11 cellular contexts compared by ENCODE assay signal in the genomic region with DNA sequence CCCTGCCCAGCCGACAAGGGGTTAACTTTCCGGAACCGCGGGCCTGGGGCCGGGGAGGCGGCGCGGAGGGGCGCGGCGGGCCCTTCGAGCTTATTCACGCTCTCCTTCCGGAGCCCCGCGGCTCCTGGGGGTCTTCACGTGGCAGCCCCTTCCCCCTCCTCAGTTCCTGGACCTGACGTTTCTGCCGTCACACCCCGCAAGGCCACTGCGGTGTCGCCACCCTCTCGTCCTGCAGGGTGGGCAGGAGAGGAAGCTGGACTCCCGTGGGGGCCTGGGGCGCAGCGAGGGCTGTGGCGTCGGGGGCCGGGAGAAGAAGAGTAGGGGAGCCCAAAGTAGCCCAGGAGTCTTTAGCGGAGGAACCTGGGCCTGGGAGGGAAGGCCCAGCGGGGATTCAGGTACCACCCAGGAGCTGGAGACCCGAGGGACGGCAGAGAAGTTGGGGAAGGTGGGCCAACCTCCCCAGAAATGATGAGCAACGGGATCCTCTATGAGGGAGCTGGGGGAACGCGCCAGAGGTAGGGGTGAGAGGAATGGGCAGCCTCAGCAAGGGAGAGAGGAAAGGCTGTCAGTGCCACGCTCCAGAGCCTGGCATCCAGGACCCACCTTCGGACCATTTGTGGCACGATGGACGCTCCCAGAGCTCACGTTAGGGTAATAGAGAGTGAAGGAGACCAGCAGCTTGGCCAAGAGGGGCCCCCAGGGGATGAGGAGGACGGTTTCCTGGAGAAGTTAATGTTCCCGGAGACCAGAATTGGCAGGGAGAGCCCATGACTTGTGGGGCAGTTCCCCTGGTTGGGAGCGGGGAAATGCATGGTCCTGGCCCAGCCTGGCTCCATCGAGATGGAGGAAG. TPM values are rescaled to one million over a fixed set of nuclear protein-coding genes. Genes with fewer than 3 reads are reported as not detected.
DNase-seq lines count a peak whose midpoint lies in the region; ATAC-seq, FAIRE-seq and TF ChIP-seq lines count a peak whose summit lies in the region.
"Had no signal": no experiment of that assay in that cellular context is flagged by ENCODE, and none has a peak within 500 bp of the region (broad histone marks: within the 10 kb centered on the region; RNA-seq: fewer than 3 reads in every experiment).

No MANE protein-coding gene starts in this region.

- no peak for ATAC-seq in A549
- ATAC-seq in DND-41 (ENCODE audit: insufficient read depth, low read depth), result no peak

- DNase-seq in A549 (ENCODE audit: low read depth in 1 of 2, low spot score in 1 of 2) (no peak), DND-41 (no peak), astrocyte (ENCODE audit: low read depth) (no peak), nephron progenitor cell (peak; percentile 31), NCI-H2196 treated with DMSO at 0.1 percent for 48 hours (lab: John Stamatoyannopoulos, UW; ENCODE audit: unreplicated experiment) (no peak), iPS-NIHi11 (ENCODE audit: low spot score) (no peak), SJCRH30 (no peak)
- DNase-seq in activated effector memory CD4-positive, alpha-beta T cell treated with anti-CD3 and anti-CD28 coated beads, Interleukin-2, amount 50 U/mL, for 16 hours, result no peak
- DNase-seq: NCI-H510A, T1000 had no signal

- no peaks in the 10 kb centered on the region for H3K9me3 ChIP-seq in A549
- H3K9me3 ChIP-seq in DND-41 (ENCODE audit: insufficient read depth, low read length, severe bottlenecking), result no peaks in the 10 kb centered on the region
- no peaks in the 10 kb centered on the region for H3K9me3 ChIP-seq in astrocyte (ENCODE audit: insufficient read depth, low read depth, low read length)
- H3K9me3 ChIP-seq in SJCRH30 (replicated peaks), result no peaks in the 10 kb centered on the region
- H3K9me3 ChIP-seq: adrenal gland had no signal

- no peaks in the 10 kb centered on the region for H3K79me2 ChIP-seq in DND-41 (ENCODE audit: insufficient read depth, low read length)
- H3K79me2 ChIP-seq in astrocyte (ENCODE audit: insufficient read depth, low read length), result peaks cover 22% of the 10 kb centered on the region

- TF ChIP-seq RAD21 in A549 (conservative IDR thresholded peaks at IDR 0.05 in 1 of 2, IDR thresholded peaks at IDR 0.05 in 1 of 2), result no peak

- H3K9ac ChIP-seq in DND-41 (ENCODE audit: low read depth, low read length) (no peak overlapping the region), astrocyte (ENCODE audit: low read length) (peak overlapping the region; percentile 31)

- H3K36me3 ChIP-seq in DND-41 (ENCODE audit: insufficient read depth, low read length), result no peaks in the 10 kb centered on the region
- H3K36me3 ChIP-seq in astrocyte (ENCODE audit: insufficient read depth, low read length), result no peaks in the 10 kb centered on the region
- H3K36me3 ChIP-seq in SJCRH30, result no peaks in the 10 kb centered on the region
- H3K36me3 ChIP-seq: adrenal gland had no signal

- H3K4me2 ChIP-seq in A549 (peak overlapping the region; percentile 96), DND-41 (ENCODE audit: insufficient read depth, low read length) (peak overlapping the region; percentile 46), astrocyte (ENCODE audit: low read length) (peak overlapping the region; percentile 80)

- H3K27me3 ChIP-seq in DND-41 (ENCODE audit: insufficient read depth, low read length, poor library complexity), result peaks cover 39% of the 10 kb centered on the region
- H3K27me3 ChIP-seq in astrocyte (ENCODE audit: insufficient read depth, low read length), result no peaks in the 10 kb centered on the region
- H3K27me3 ChIP-seq in SJCRH30, result no peaks in the 10 kb centered on the region
- H3K27me3 ChIP-seq: adrenal gland had no signal

- WGBS in A549 (ENCODE audit: missing lambda C conversion rate), result 74% methylated on average over 21 of the region's 45 CpGs

- FAIRE-seq in A549 (lab: Jason Lieb, UNC), result no peak
- FAIRE-seq in astrocyte (lab: Jason Lieb, UNC), result no peak

- H2AFZ ChIP-seq in DND-41 (ENCODE audit: low read depth, low read length) (no peak overlapping the region), astrocyte (ENCODE audit: low read depth, low read length) (no peak overlapping the region)

- peaks cover 8% of the 10 kb centered on the region for H3K4me1 Mint-ChIP-seq in astrocyte (ENCODE audit: low read depth, unreplicated experiment)
- peaks cover 22% of the 10 kb centered on the region for H3K4me1 Mint-ChIP-seq in nephron progenitor cell

- peak overlapping the region; percentile 62 for H3K27ac Mint-ChIP-seq in astrocyte (ENCODE audit: unreplicated experiment)
- no peak overlapping the region for H3K27ac Mint-ChIP-seq in nephron progenitor cell

- H4K20me1 ChIP-seq in DND-41 (ENCODE audit: insufficient read depth, low read length), result peaks cover 29% of the 10 kb centered on the region
- H4K20me1 ChIP-seq in astrocyte (ENCODE audit: insufficient read depth, low read length), result peaks cover 19% of the 10 kb centered on the region

- no peak for TF ChIP-seq CTCF in A549 (IDR thresholded peaks at IDR 0.05)
- no peak for TF ChIP-seq CTCF in DND-41 (IDR thresholded peaks at IDR 0.05; ENCODE audit: borderline replicate concordance, extremely low read depth, low read length, poor library complexity, severe bottlenecking)
- TF ChIP-seq CTCF in astrocyte (IDR thresholded peaks at IDR 0.05; ENCODE audit: insufficient read depth, low read depth, low read length), result no peak
- TF ChIP-seq CTCF in nephron progenitor cell (IDR thresholded peaks at IDR 0.05), result no peak

- no peak for TF ChIP-seq POLR2A in A549 (IDR thresholded peaks at IDR 0.05; ENCODE audit: low read length)

- H3K4me1 ChIP-seq in A549, result peaks cover 12% of the 10 kb centered on the region; the same call in 2 of the 3 replicates
- H3K4me1 ChIP-seq in DND-41 (ENCODE audit: insufficient read depth, low read length), result peaks cover 70% of the 10 kb centered on the region
- H3K4me1 ChIP-seq in astrocyte (ENCODE audit: insufficient read depth, low read length), result peaks cover 25% of the 10 kb centered on the region
- H3K4me1 ChIP-seq in SJCRH30, result no peaks in the 10 kb centered on the region

- peak overlapping the region in 1 of 2 experiments; percentile 89; a peak in 3 of 6 replicates for H3K27ac ChIP-seq in A549
- no peak overlapping the region for H3K27ac ChIP-seq in DND-41 (ENCODE audit: low read length)
- no peak overlapping the region for H3K27ac ChIP-seq in astrocyte (ENCODE audit: low read depth, low read length)
- H3K27ac ChIP-seq in SJCRH30, result no peak overlapping the region

- CTCF ChIA-PET in A549 (lab: Yijun Ruan, JAX), result interaction anchor here (0.6 to 2.0 kb wide), 12 partner anchors 9 to 331 kb away, joined by 3 to 28 read pairs (median 3); no protein-coding TSS in a partner anchor

- POLR2A ChIA-PET in A549 (lab: Yijun Ruan, JAX), result no interaction called here

- H3K27me3 Mint-ChIP-seq in astrocyte (ENCODE audit: low read depth, unreplicated experiment) (peaks cover 4% of the 10 kb centered on the region), nephron progenitor cell (ENCODE audit: low read depth, poor library complexity) (peaks cover 73% of the 10 kb centered on the region)

- H3K4me3 Mint-ChIP-seq in astrocyte (ENCODE audit: unreplicated experiment) (no peak overlapping the region), nephron progenitor cell (peak overlapping the region; percentile 48)

- H3K9me3 Mint-ChIP-seq in astrocyte (ENCODE audit: unreplicated experiment), result peaks cover 2% of the 10 kb centered on the region
- H3K9me3 Mint-ChIP-seq in nephron progenitor cell, result no peaks in the 10 kb centered on the region

- peak overlapping the region; percentile 70; the same call in 2 of the 3 replicates for H3K4me3 ChIP-seq in A549
- no peak overlapping the region for H3K4me3 ChIP-seq in DND-41 (ENCODE audit: low read depth in 1 of 2, low read length in 2 of 2)
- no peak overlapping the region for H3K4me3 ChIP-seq in astrocyte (ENCODE audit: insufficient read depth, low read depth, low read length)
- H3K4me3 ChIP-seq in SJCRH30, result no peak overlapping the region

- H3K36me3 Mint-ChIP-seq in astrocyte (ENCODE audit: low read depth, unreplicated experiment), result no peaks in the 10 kb centered on the region
- no peaks in the 10 kb centered on the region for H3K36me3 Mint-ChIP-seq in nephron progenitor cell (ENCODE audit: low read depth)

- no peak for TF ChIP-seq EP300 in A549 (IDR thresholded peaks at IDR 0.05)

TF ChIP-seq in A549, 52 proteins besides CTCF, POLR2A, EP300 and RAD21 (continues in another document):
- TF ChIP-seq JUNB (IDR thresholded peaks at IDR 0.05) (no peak), NFE2L2 (conservative IDR thresholded peaks at IDR 0.05; ENCODE audit: low read length) (no peak), RFX5 (IDR thresholded peaks at IDR 0.05) (no peak), TFCP2L1 (CRISPR knock-in tag; IDR thresholded peaks at IDR 0.05) (no peak)

RNA-seq across cellular contexts. Expression of gene HIC1, which starts 3.3 kb away (rescaled TPM):
- polyA plus RNA-seq in A549 (2011; rRNA removed), result 0.13 and 0.28 TPM in 2 replicates
- 0.37 and 0.43 TPM in 2 replicates for polyA plus RNA-seq in A549 (2012; cell fraction: cytosol; rRNA removed)
- 1.7 and 2.1 TPM in 2 replicates for polyA plus RNA-seq in A549 (2012; cell fraction: nucleus; rRNA removed)
- polyA plus RNA-seq in A549 (2017; fragmentation: RNase III; extraction: RNeasy Plus Mini Kit Qiagen cat#74134 plus additional on column Dnase treatment), result 0.70 to 1.5 TPM (median 1.3 TPM) in 3 replicates
- 0.29 and 0.58 TPM in 2 replicates for polyA minus RNA-seq in A549 (2011; rRNA and poly(A)+ RNA removed)
- total RNA-seq in astrocyte, result 9.0 and 14.5 TPM in 2 replicates
- total RNA-seq in SJCRH30 (2014; rRNA removed; shearing (Covaris generic)), result 0.13 and 0.18 TPM in 2 replicates

RNA-seq across cellular contexts. Expression of gene OVCA2, which starts 9.8 kb away (rescaled TPM):
- polyA plus RNA-seq in A549 (2011; rRNA removed) (66.3 and 73.1 TPM in 2 replicates), A549 (2017; fragmentation: RNase III; extraction: RNeasy Plus Mini Kit Qiagen cat#74134 plus additional on column Dnase treatment) (54.3 to 56.6 TPM (median 54.6 TPM) in 3 replicates)
- 77.8 and 108 TPM in 2 replicates for polyA plus RNA-seq in A549 (2012; cell fraction: cytosol; rRNA removed)
- polyA plus RNA-seq in A549 (2012; cell fraction: nucleus; rRNA removed), result 46.6 and 48.1 TPM in 2 replicates
- 60.6 and 72.6 TPM in 2 replicates for polyA minus RNA-seq in A549 (2011; rRNA and poly(A)+ RNA removed)
- total RNA-seq in astrocyte, result 32.8 and 36.8 TPM in 2 replicates
- 14.1 and 17.2 TPM in 2 replicates for total RNA-seq in SJCRH30 (2014; rRNA removed; shearing (Covaris generic))

RNA-seq across cellular contexts. Expression of gene DPH1, which starts 21.7 kb away (rescaled TPM):
- polyA plus RNA-seq in A549 (2011; rRNA removed), result 25.5 and 33.0 TPM in 2 replicates
- 44.9 and 53.6 TPM in 2 replicates for polyA plus RNA-seq in A549 (2012; cell fraction: cytosol; rRNA removed)
- 178 and 193 TPM in 2 replicates for polyA plus RNA-seq in A549 (2012; cell fraction: nucleus; rRNA removed)
- polyA plus RNA-seq in A549 (2017; fragmentation: RNase III; extraction: RNeasy Plus Mini Kit Qiagen cat#74134 plus additional on column Dnase treatment), result 33.6 to 42.4 TPM (median 34.4 TPM) in 3 replicates
- 52.9 and 61.5 TPM in 2 replicates for polyA minus RNA-seq in A549 (2011; rRNA and poly(A)+ RNA removed)
- 25.8 and 26.7 TPM in 2 replicates for total RNA-seq in astrocyte
- 14.4 and 14.6 TPM in 2 replicates for total RNA-seq in SJCRH30 (2014; rRNA removed; shearing (Covaris generic))

RNA-seq across cellular contexts. Expression of gene RTN4RL1, which starts 26.5 kb away (rescaled TPM):
- polyA plus RNA-seq in A549 (2011; rRNA removed) (0.39 and 0.46 TPM in 2 replicates), A549 (2017; fragmentation: RNase III; extraction: RNeasy Plus Mini Kit Qiagen cat#74134 plus additional on column Dnase treatment) (1.4 to 1.8 TPM (median 1.5 TPM) in 3 replicates)
- polyA plus RNA-seq in A549 (2012; cell fraction: cytosol; rRNA removed), result 0.96 and 1.8 TPM in 2 replicates
- polyA plus RNA-seq in A549 (2012; cell fraction: nucleus; rRNA removed), result 1.8 and 2.1 TPM in 2 replicates
- polyA minus RNA-seq in A549 (2011; rRNA and poly(A)+ RNA removed), result 0.44 and 0.45 TPM in 2 replicates
- total RNA-seq in astrocyte, result 0.65 and 0.77 TPM in 2 replicates
- total RNA-seq in SJCRH30 (2014; rRNA removed; shearing (Covaris generic)), result 0.61 and 0.83 TPM in 2 replicates

Comparison
In these comparisons a context has a peak if more than half of its experiments do, and no peak if none do; other contexts are left out.
1. H3K4me2 ChIP-seq: peak in every context shown above with its lines; median percentile 96 in A549; 80 in astrocyte; 46 in DND-41.